Comparison of ENCODE assay signal across 9 cellular contexts in the genomic region with DNA sequence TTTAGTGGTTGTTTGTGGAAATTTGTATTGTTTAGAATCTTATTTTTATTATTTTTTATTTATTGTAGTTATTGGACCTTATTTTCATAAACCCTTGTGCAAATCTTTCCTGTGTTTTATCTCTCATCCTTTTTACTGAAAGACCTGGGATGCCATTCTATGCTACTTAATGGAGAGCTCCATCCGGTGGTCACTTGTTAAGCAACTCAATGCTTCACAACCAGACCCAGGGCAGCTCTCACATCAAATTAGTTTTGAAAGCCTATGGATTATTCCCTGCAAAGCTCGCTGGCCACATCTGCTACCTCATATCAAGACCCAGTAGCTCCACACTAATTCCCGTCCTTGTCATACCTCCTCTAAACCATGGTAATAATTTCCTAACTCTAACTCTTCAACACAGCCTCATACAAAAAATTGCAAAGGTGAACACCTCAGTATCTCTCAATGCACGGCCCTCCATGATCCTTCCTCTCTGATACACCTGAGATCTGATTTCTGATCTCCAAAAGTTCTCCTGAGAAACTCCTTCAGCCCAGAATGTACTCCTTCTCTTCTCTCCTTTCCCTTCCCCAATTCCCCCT.
A peak's percentile ranks its signal among the peaks of the same experiment; 100 is the strongest.
DNase-seq lines count a peak whose midpoint lies in the region; ATAC-seq and TF ChIP-seq lines count a peak whose summit lies in the region.
"Had no signal": no experiment of that assay in that cellular context is flagged by ENCODE, and none has a peak within 500 bp of the region (broad histone marks: within the 10 kb centered on the region; RNA-seq: fewer than 3 reads in every experiment).

No MANE protein-coding gene starts in this region.

- H3K4me1 ChIP-seq in testis = no peaks in the 10 kb centered on the region

- no peak for ATAC-seq in activated T-helper 17 cell treated with anti-CD3 and anti-CD28 coated beads, Interleukin-2, amount 50 U/mL, for 72 hours (replicated peaks)
- ATAC-seq: activated CD8-positive, alpha-beta memory T cell treated with anti-CD3 and anti-CD28 coated beads, Interleukin-2, amount 10 ng/mL, durations not matched to agents 7 days and 5 days had no signal

- TF ChIP-seq POLR2A in testis (IDR thresholded peaks at IDR 0.05) = no peak

- H3K36me3 Mint-ChIP-seq in endothelial cell (ENCODE audit: low read depth, unreplicated experiment) = no peaks in the 10 kb centered on the region
- H3K36me3 Mint-ChIP-seq in HFFc6 (ENCODE audit: low read depth) = no peaks in the 10 kb centered on the region
- no peaks in the 10 kb centered on the region for H3K36me3 Mint-ChIP-seq in activated T-helper 17 cell treated with anti-CD3 and anti-CD28 coated beads, Interleukin-2, amount 50 U/mL, for 72 hours (ENCODE audit: low read depth)
- H3K36me3 Mint-ChIP-seq: activated CD8-positive, alpha-beta memory T cell treated with anti-CD3 and anti-CD28 coated beads, Interleukin-2, amount 10 ng/mL, durations not matched to agents 7 days and 5 days had no signal

- H3K4me3 Mint-ChIP-seq in endothelial cell (ENCODE audit: unreplicated experiment) (no peak overlapping the region), HFFc6 (no peak overlapping the region)
- no peak overlapping the region for H3K4me3 Mint-ChIP-seq in activated T-helper 17 cell treated with anti-CD3 and anti-CD28 coated beads, Interleukin-2, amount 50 U/mL, for 72 hours
- H3K4me3 Mint-ChIP-seq: activated CD8-positive, alpha-beta memory T cell treated with anti-CD3 and anti-CD28 coated beads, Interleukin-2, amount 10 ng/mL, durations not matched to agents 7 days and 5 days had no signal

- H3K4me1 Mint-ChIP-seq in endothelial cell (ENCODE audit: unreplicated experiment) = peaks cover 6% of the 10 kb centered on the region
- no peaks in the 10 kb centered on the region for H3K4me1 Mint-ChIP-seq in HFFc6 (ENCODE audit: low read depth)
- no peaks in the 10 kb centered on the region for H3K4me1 Mint-ChIP-seq in activated T-helper 17 cell treated with anti-CD3 and anti-CD28 coated beads, Interleukin-2, amount 50 U/mL, for 72 hours
- H3K4me1 Mint-ChIP-seq: activated CD8-positive, alpha-beta memory T cell treated with anti-CD3 and anti-CD28 coated beads, Interleukin-2, amount 10 ng/mL, durations not matched to agents 7 days and 5 days had no signal

- no peak overlapping the region for H3K27ac ChIP-seq in testis

- intact Hi-C loops in testis (cut with DNase I; ENCODE audit: low total_unique reads) = no loop called here

- H3K9me3 ChIP-seq in testis = no peaks in the 10 kb centered on the region

- TF ChIP-seq CTCF in endothelial cell (IDR thresholded peaks at IDR 0.05; ENCODE audit: unreplicated experiment) (peak; percentile 64), testis (IDR thresholded peaks at IDR 0.05) (peak in 1 of 3 experiments; percentile 30), HFFc6 (IDR thresholded peaks at IDR 0.05) (no peak)

- H3K27me3 Mint-ChIP-seq in endothelial cell (ENCODE audit: unreplicated experiment) (no peaks in the 10 kb centered on the region), HFFc6 (ENCODE audit: insufficient read depth) (no peaks in the 10 kb centered on the region)
- peaks cover 9% of the 10 kb centered on the region for H3K27me3 Mint-ChIP-seq in activated T-helper 17 cell treated with anti-CD3 and anti-CD28 coated beads, Interleukin-2, amount 50 U/mL, for 72 hours
- H3K27me3 Mint-ChIP-seq: activated CD8-positive, alpha-beta memory T cell treated with anti-CD3 and anti-CD28 coated beads, Interleukin-2, amount 10 ng/mL, durations not matched to agents 7 days and 5 days had no signal

- H3K36me3 ChIP-seq in testis (ENCODE audit: low read depth, missing control alignments) = no peaks in the 10 kb centered on the region

- no peaks in the 10 kb centered on the region for H3K9me3 Mint-ChIP-seq in endothelial cell (ENCODE audit: unreplicated experiment)
- peaks cover 49% of the 10 kb centered on the region for H3K9me3 Mint-ChIP-seq in HFFc6
- no peaks in the 10 kb centered on the region for H3K9me3 Mint-ChIP-seq in activated T-helper 17 cell treated with anti-CD3 and anti-CD28 coated beads, Interleukin-2, amount 50 U/mL, for 72 hours

- WGBS in testis, 2 donors = 60 to 80% methylated on average over 4 of the region's 4 CpGs

- H3K27ac Mint-ChIP-seq in endothelial cell (ENCODE audit: unreplicated experiment) = no peak overlapping the region
- H3K27ac Mint-ChIP-seq in HFFc6 = no peak overlapping the region
- no peak overlapping the region for H3K27ac Mint-ChIP-seq in activated T-helper 17 cell treated with anti-CD3 and anti-CD28 coated beads, Interleukin-2, amount 50 U/mL, for 72 hours
- H3K27ac Mint-ChIP-seq: activated CD8-positive, alpha-beta memory T cell treated with anti-CD3 and anti-CD28 coated beads, Interleukin-2, amount 10 ng/mL, durations not matched to agents 7 days and 5 days had no signal

- DNase-seq in NCI-H2227 (lab: John Stamatoyannopoulos, UW; ENCODE audit: unreplicated experiment) (peak; percentile 4), NCI-H2227 treated with DMSO at 0.1 percent for 48 hours (lab: John Stamatoyannopoulos, UW) (no peak), NCI-H748 (lab: John Stamatoyannopoulos, UW; ENCODE audit: unreplicated experiment) (peak; percentile 65), endothelial cell (ENCODE audit: low spot score) (peak; percentile 24), testis (peak; percentile 28), HFFc6 (no peak), NCI-H510A (lab: John Stamatoyannopoulos, UW) (no peak)
- DNase-seq: activated CD8-positive, alpha-beta memory T cell treated with anti-CD3 and anti-CD28 coated beads, Interleukin-2, amount 10 ng/mL, durations not matched to agents 7 days and 5 days had no signal

- H3K27me3 ChIP-seq in testis = no peaks in the 10 kb centered on the region

- no peak overlapping the region for H3K4me3 ChIP-seq in testis

Comparison
In these comparisons a context has a peak if more than half of its experiments do, and no peak if none do; other contexts are left out.
1. DNase-seq: peak in NCI-H2227 (single experiment), NCI-H748 (single experiment), endothelial cell (single experiment) and testis (single experiment); none in NCI-H2227 treated with DMSO at 0.1 percent for 48 hours (single experiment), HFFc6 (single experiment) and NCI-H510A (single experiment).